1 cellular context compared by ENCODE assay signal in genomic region chr19:35388277-35389054, GRCh38.
A peak's percentile ranks its signal among the peaks of the same experiment; 100 is the strongest.
TF ChIP-seq lines count a peak whose summit lies in the region.

No MANE protein-coding gene starts in this region.

TF ChIP-seq in HepG2, 621 proteins besides CTCF, POLR2A, EP300 and RAD21 (continued from another document and continues in another):
- TF ChIP-seq ZNF484 (CRISPR knock-in tag; IDR thresholded peaks at IDR 0.05; ENCODE audit: borderline replicate concordance, low read depth) (no peak), ZNF557 (CRISPR knock-in tag; IDR thresholded peaks at IDR 0.05) (no peak), ZKSCAN1 (IDR thresholded peaks at IDR 0.05; ENCODE audit: low read length) (no peak), MLX (CRISPR knock-in tag; IDR thresholded peaks at IDR 0.05) (0 out of 2 replicates have a peak, but pooled peaks have one; percentile 46), SATB2 (CRISPR knock-in tag; IDR thresholded peaks at IDR 0.05) (no peak), ZNF44 (CRISPR knock-in tag; IDR thresholded peaks at IDR 0.05) (no peak), NFKB2 (CRISPR knock-in tag; IDR thresholded peaks at IDR 0.05; ENCODE audit: borderline replicate concordance) (no peak), JUNB (CRISPR knock-in tag; IDR thresholded peaks at IDR 0.05; ENCODE audit: borderline replicate concordance) (peak; percentile 26; the same call in 1 of the 2 replicates), IRF2 (CRISPR knock-in tag; IDR thresholded peaks at IDR 0.05) (0 out of 2 replicates have a peak, but pooled peaks have one; percentile 5), FOXP1 (IDR thresholded peaks at IDR 0.05) (no peak), FOXP1 (CRISPR knock-in tag; IDR thresholded peaks at IDR 0.05) (peak; percentile 39; the same call in 1 of the 2 replicates), HOXD1 (CRISPR knock-in tag; IDR thresholded peaks at IDR 0.05) (no peak), RELA (CRISPR knock-in tag; IDR thresholded peaks at IDR 0.05) (no peak), MAFF (IDR thresholded peaks at IDR 0.05; ENCODE audit: low read depth, low read length) (no peak), ZBTB42 (CRISPR knock-in tag; IDR thresholded peaks at IDR 0.05) (no peak), SMYD3 (CRISPR knock-in tag; IDR thresholded peaks at IDR 0.05) (no peak), SOX13 (IDR thresholded peaks at IDR 0.05) (no peak), SOX13 (CRISPR knock-in tag; conservative IDR thresholded peaks at IDR 0.05 in 1 of 2, IDR thresholded peaks at IDR 0.05 in 1 of 2) (peak in 1 of 2 experiments; percentile 43; a peak in 1 of 4 replicates), ZNF7 (CRISPR knock-in tag; IDR thresholded peaks at IDR 0.05) (no peak), GABPB1 (CRISPR knock-in tag; IDR thresholded peaks at IDR 0.05) (no peak), ZBTB4 (CRISPR knock-in tag; IDR thresholded peaks at IDR 0.05; ENCODE audit: borderline replicate concordance) (no peak), ZNF570 (CRISPR knock-in tag; IDR thresholded peaks at IDR 0.05; ENCODE audit: borderline replicate concordance) (no peak), ZNF883 (CRISPR knock-in tag; IDR thresholded peaks at IDR 0.05; ENCODE audit: not compliant biosample characterization) (no peak), SP1 (IDR thresholded peaks at IDR 0.05) (no peak), SP1 (CRISPR knock-in tag; IDR thresholded peaks at IDR 0.05) (no peak), TBX2 (CRISPR knock-in tag; IDR thresholded peaks at IDR 0.05; ENCODE audit: borderline replicate concordance) (no peak), ZNF17 (CRISPR knock-in tag; IDR thresholded peaks at IDR 0.05) (no peak), ZKSCAN8 (CRISPR knock-in tag; IDR thresholded peaks at IDR 0.05; ENCODE audit: borderline replicate concordance) (no peak), ZHX1 (CRISPR knock-in tag; IDR thresholded peaks at IDR 0.05; ENCODE audit: low read depth) (no peak), TEAD3 (CRISPR knock-in tag; optimal IDR thresholded peaks at IDR 0.05; ENCODE audit: borderline replicate concordance) (peak; percentile 53), ZNF10 (CRISPR knock-in tag; IDR thresholded peaks at IDR 0.05; ENCODE audit: borderline replicate concordance, low read depth) (no peak), ZNF12 (CRISPR knock-in tag; IDR thresholded peaks at IDR 0.05) (no peak), ZNF784 (CRISPR knock-in tag; IDR thresholded peaks at IDR 0.05; ENCODE audit: borderline replicate concordance) (no peak), ZNF235 (CRISPR knock-in tag; IDR thresholded peaks at IDR 0.05; ENCODE audit: borderline replicate concordance) (no peak), ZMYM2 (CRISPR knock-in tag; IDR thresholded peaks at IDR 0.05) (no peak), AHR (CRISPR knock-in tag; IDR thresholded peaks at IDR 0.05) (no peak), ELF3 (CRISPR knock-in tag; IDR thresholded peaks at IDR 0.05) (peak; percentile 39; the same call in 1 of the 2 replicates), BCL6 (CRISPR knock-in tag; IDR thresholded peaks at IDR 0.05) (peak; percentile 64; the same call in 1 of the 2 replicates), TRAFD1 (CRISPR knock-in tag; IDR thresholded peaks at IDR 0.05; ENCODE audit: borderline replicate concordance) (no peak), ZNF407 (CRISPR knock-in tag; IDR thresholded peaks at IDR 0.05; ENCODE audit: not compliant biosample characterization) (no peak), PATZ1 (CRISPR knock-in tag; IDR thresholded peaks at IDR 0.05) (no peak), CHCHD3 (CRISPR knock-in tag; IDR thresholded peaks at IDR 0.05) (no peak)
